ENCODE assay signal across 23 cellular contexts in the genomic region with DNA sequence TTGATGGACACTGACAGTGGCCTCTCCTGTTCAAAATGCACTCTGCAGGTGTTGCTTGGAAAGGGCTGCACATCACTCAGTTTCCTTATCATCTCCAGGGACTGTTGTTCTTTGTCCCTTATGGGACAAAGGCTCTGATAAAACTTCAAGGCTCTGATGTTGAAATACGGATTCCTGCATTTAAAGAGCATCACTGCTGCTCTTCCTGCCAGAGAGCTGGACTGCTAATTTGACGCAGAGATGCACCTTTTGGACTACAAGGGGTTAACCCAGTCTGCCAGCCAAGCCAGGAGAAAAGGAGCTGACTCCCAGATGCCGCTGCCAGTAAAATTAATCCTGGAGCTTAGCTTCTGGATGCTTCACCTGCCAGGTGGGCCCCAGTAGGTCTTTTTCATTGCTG.
A peak's percentile ranks its signal among the peaks of the same experiment; 100 is the strongest.
DNase-seq lines count a peak whose midpoint lies in the region; ATAC-seq, FAIRE-seq and TF ChIP-seq lines count a peak whose summit lies in the region.
"Had no signal": no experiment of that assay in that cellular context is flagged by ENCODE, and none has a peak within 500 bp of the region (broad histone marks: within the 10 kb centered on the region; RNA-seq: fewer than 3 reads in every experiment).

No MANE protein-coding gene starts in this region.

- no peak overlapping the region for H3K4me3 ChIP-seq in small intestine (ENCODE audit: low read depth in 1 of 2, low read length in 2 of 2)
- H3K4me3 ChIP-seq in foreskin fibroblast (ENCODE audit: low read depth in 1 of 2, low read length in 2 of 2), result no peak overlapping the region
- H3K4me3 ChIP-seq: A549, GM12878, GM23248 had no signal

- H3K9me3 Mint-ChIP-seq in nephron, result peaks cover 3% of the 10 kb centered on the region
- H3K9me3 Mint-ChIP-seq in activated CD4-positive, alpha-beta T cell treated with anti-CD3 and anti-CD28 coated beads for 36 hours (ENCODE audit: low read depth), result no peaks in the 10 kb centered on the region
- H3K9me3 Mint-ChIP-seq: CD4-positive, alpha-beta T cell had no signal

- peaks cover 42% of the 10 kb centered on the region for H3K4me1 Mint-ChIP-seq in nephron
- H3K4me1 Mint-ChIP-seq in activated CD4-positive, alpha-beta T cell treated with anti-CD3 and anti-CD28 coated beads for 36 hours, result no peaks in the 10 kb centered on the region

- no peak for ATAC-seq in activated CD4-positive, alpha-beta T cell treated with anti-CD3 and anti-CD28 coated beads for 36 hours
- ATAC-seq: A549, GM12878, HepG2 had no signal

- no peaks in the 10 kb centered on the region for H3K4me1 ChIP-seq in small intestine (ENCODE audit: control insufficient read depth in 2 of 2, insufficient read depth in 1 of 2, low read depth in 1 of 2, low read length in 1 of 2)
- H3K4me1 ChIP-seq: A549 had no signal

- no peak overlapping the region for H3K27ac ChIP-seq in small intestine (ENCODE audit: low read depth in 1 of 2, low read length in 1 of 2)
- H3K27ac ChIP-seq: 22Rv1, A549, C4-2B, GM23248 had no signal

- DNase-seq in NCI-H524 (lab: John Stamatoyannopoulos, UW) (peak; percentile 9 to 51), NCI-H524 treated with DMSO at 0.1 percent for 48 hours (lab: John Stamatoyannopoulos, UW) (no peak), SK-N-DZ (ENCODE audit: low spot score) (peak; percentile 22), small intestine (peak; percentile 25), NCI-H226 (no peak), foreskin fibroblast (no peak)
- DNase-seq in activated CD4-positive, alpha-beta T cell treated with anti-CD3 and anti-CD28 coated beads for 36 hours, result no peak
- DNase-seq: AML-193; CD4-positive, alpha-beta T cell; DMS153; DMS79; GDM1; GM23248; HCEC 1CT had no signal

- CTCF ChIA-PET in activated CD4-positive, alpha-beta T cell treated with anti-CD3 and anti-CD28 coated beads for 36 hours (lab: Charles Lee), result no interaction called here

- WGBS in small intestine, 3 donors, result 19 to 63% (median 39%) methylated on average over 3 of the region's 3 CpGs

- TF ChIP-seq CTCF in nephron (IDR thresholded peaks at IDR 0.05; ENCODE audit: unreplicated experiment in 3 of 3), result no peak
- TF ChIP-seq CTCF in foreskin fibroblast (IDR thresholded peaks at IDR 0.05; ENCODE audit: low read depth, low read length), result no peak

- H3K27ac Mint-ChIP-seq in nephron, result peak overlapping the region; percentile 92 to 94 (median 93)
- H3K27ac Mint-ChIP-seq in activated CD4-positive, alpha-beta T cell treated with anti-CD3 and anti-CD28 coated beads for 36 hours, result no peak overlapping the region
- H3K27ac Mint-ChIP-seq: CD4-positive, alpha-beta T cell had no signal

- H3K36me3 ChIP-seq in small intestine (ENCODE audit: control insufficient read depth in 2 of 2, insufficient read depth in 2 of 2, low read length in 2 of 2), result no peaks in the 10 kb centered on the region

- intact Hi-C loops in activated CD4-positive, alpha-beta T cell treated with anti-CD3 and anti-CD28 coated beads for 36 hours (cut with DNase I, micrococcal nuclease), result no loop called here

- no peak for FAIRE-seq in small intestine (lab: Jason Lieb, UNC)
- FAIRE-seq: A549, GM12878, GM19239, H54, HepG2 had no signal

- H3K27me3 Mint-ChIP-seq in nephron (ENCODE audit: low read depth), result no peaks in the 10 kb centered on the region
- H3K27me3 Mint-ChIP-seq in activated CD4-positive, alpha-beta T cell treated with anti-CD3 and anti-CD28 coated beads for 36 hours, result peaks cover 4% of the 10 kb centered on the region
- H3K27me3 Mint-ChIP-seq: IgD-negative memory B cell had no signal

- POLR2A ChIA-PET in activated CD4-positive, alpha-beta T cell treated with anti-CD3 and anti-CD28 coated beads for 36 hours (lab: Charles Lee), result no interaction called here

- no peaks in the 10 kb centered on the region for H3K36me3 Mint-ChIP-seq in nephron (ENCODE audit: low read depth)
- H3K36me3 Mint-ChIP-seq in activated CD4-positive, alpha-beta T cell treated with anti-CD3 and anti-CD28 coated beads for 36 hours (ENCODE audit: low read depth), result no peaks in the 10 kb centered on the region
- H3K36me3 Mint-ChIP-seq: IgD-negative memory B cell had no signal

- H3K9me3 ChIP-seq in small intestine (ENCODE audit: control insufficient read depth, low read depth), result no peaks in the 10 kb centered on the region
- H3K9me3 ChIP-seq: A549 had no signal

- no peaks in the 10 kb centered on the region for H3K27me3 ChIP-seq in small intestine (ENCODE audit: control insufficient read depth in 2 of 2, insufficient read depth in 2 of 2, low read length in 2 of 2)

- no peak overlapping the region for H3K4me3 Mint-ChIP-seq in nephron
- H3K4me3 Mint-ChIP-seq in activated CD4-positive, alpha-beta T cell treated with anti-CD3 and anti-CD28 coated beads for 36 hours, result no peak overlapping the region
- H3K4me3 Mint-ChIP-seq: CD4-positive, alpha-beta T cell; IgD-negative memory B cell had no signal

Comparison
In these comparisons a context has a peak if more than half of its experiments do, and no peak if none do; other contexts are left out.
1. DNase-seq: peak in NCI-H524 (2 of 2), SK-N-DZ (single experiment) and small intestine (single experiment); none in NCI-H524 treated with DMSO at 0.1 percent for 48 hours (single experiment), activated CD4-positive, alpha-beta T cell treated with anti-CD3 and anti-CD28 coated beads for 36 hours (single experiment), NCI-H226 (single experiment) and foreskin fibroblast (0 of 2).